Comparison of ENCODE assay signal across 21 cellular contexts in the genomic region with DNA sequence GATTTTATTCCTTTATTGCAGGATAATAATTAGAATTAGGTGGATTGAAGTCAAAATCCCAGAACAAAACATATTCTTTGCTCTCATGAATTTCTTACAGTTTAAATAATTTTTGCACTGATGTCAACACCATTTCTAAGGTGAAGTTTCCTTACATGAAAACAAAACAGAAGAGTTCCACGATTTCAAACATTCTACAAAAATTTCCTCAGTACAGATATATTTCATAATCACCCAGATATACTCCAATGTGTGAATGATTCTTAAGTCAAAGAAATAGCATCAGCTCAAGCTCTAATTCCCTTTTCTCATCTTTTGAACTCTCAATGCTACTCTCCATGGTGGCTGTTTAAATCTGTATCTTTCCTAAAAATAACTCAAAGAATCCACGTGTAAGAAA. TPM values are rescaled to one million over a fixed set of nuclear protein-coding genes. Genes with fewer than 3 reads are reported as not detected.
DNase-seq lines count a peak whose midpoint lies in the region; ATAC-seq and TF ChIP-seq lines count a peak whose summit lies in the region.
"Had no signal": no experiment of that assay in that cellular context is flagged by ENCODE, and none has a peak within 500 bp of the region (broad histone marks: within the 10 kb centered on the region; RNA-seq: fewer than 3 reads in every experiment).

No MANE protein-coding gene starts in this region.

- no peak for TF ChIP-seq POLR2A in HCT116 (IDR thresholded peaks at IDR 0.05; ENCODE audit: borderline replicate concordance, extremely low read depth, insufficient read depth, insufficient read length)

- 0 out of 4 replicates have a peak, but pooled peaks cover 0 to 2% of the 10 kb centered on the region in 2 experiments for H3K36me3 ChIP-seq in HCT116 (ENCODE audit: control insufficient read depth in 1 of 2, insufficient read depth in 2 of 2, low read length in 2 of 2)
- H3K36me3 ChIP-seq in PC-3 (ENCODE audit: low read depth, low read length): no peaks in the 10 kb centered on the region
- H3K36me3 ChIP-seq in smooth muscle cell (ENCODE audit: low read depth): no peaks in the 10 kb centered on the region
- H3K36me3 ChIP-seq: cardiac muscle cell, HAP-1 had no signal

- no peaks in the 10 kb centered on the region for H3F3A ChIP-seq in PC-3 (ENCODE audit: low read length, unreplicated experiment)
- H3F3A ChIP-seq in smooth muscle cell (ENCODE audit: low read depth): no peaks in the 10 kb centered on the region

- H3K4me2 ChIP-seq in HCT116 (ENCODE audit: low read length) (peak overlapping the region; percentile 77), PC-3 (ENCODE audit: low read length) (peak overlapping the region; percentile 41), smooth muscle cell (peak overlapping the region; percentile 32)

- no peak for TF ChIP-seq CTCF in HCT116 (IDR thresholded peaks at IDR 0.05 in 2 of 3, conservative IDR thresholded peaks at IDR 0.05 in 1 of 3; ENCODE audit: borderline replicate concordance in 1 of 3, insufficient read depth in 1 of 3, low read depth in 2 of 3, low read length in 2 of 3)
- TF ChIP-seq CTCF in PC-3 (conservative IDR thresholded peaks at IDR 0.05; ENCODE audit: low read depth, low read length): no peak
- no peak for TF ChIP-seq CTCF in fibroblast of mammary gland (conservative IDR thresholded peaks at IDR 0.05; ENCODE audit: control insufficient read depth, insufficient read depth, low read depth, low read length)
- no peak for TF ChIP-seq CTCF in smooth muscle cell (IDR thresholded peaks at IDR 0.05; ENCODE audit: borderline replicate concordance, insufficient read depth, poor library complexity, severe bottlenecking)
- TF ChIP-seq CTCF in GM20000 (IDR thresholded peaks at IDR 0.05; ENCODE audit: extremely low read depth, missing control alignments): no peak

- H3K4me1 ChIP-seq in HCT116 (ENCODE audit: control insufficient read depth in 1 of 2, insufficient read depth in 2 of 2, low read length in 2 of 2) (peaks cover 36 to 45% of the 10 kb centered on the region in 2 experiments), PC-3 (ENCODE audit: insufficient read depth, low read length) (peaks cover 14% of the 10 kb centered on the region; the same call in 1 of the 2 replicates), smooth muscle cell (ENCODE audit: low read depth) (no peaks in the 10 kb centered on the region)
- H3K4me1 ChIP-seq: HAP-1 had no signal

- POLR2A ChIA-PET in HCT116 (lab: Charles Lee): interaction anchor here (1.5 kb wide), 1 partner anchor 19 kb away, joined by 3 read pairs; no protein-coding TSS in a partner anchor
- POLR2A ChIA-PET in PC-3 (lab: Charles Lee; ENCODE audit: unreplicated experiment): no interaction called here

- H3K27ac ChIP-seq in HCT116 (ENCODE audit: low read depth, low read length) (peak overlapping the region; percentile 84), PC-3 (ENCODE audit: low read length) (0 out of 2 replicates have a peak overlapping the region, but pooled peaks have one; percentile 12), smooth muscle cell (ENCODE audit: low read depth) (peak overlapping the region; percentile 60)
- H3K27ac ChIP-seq: cardiac muscle cell, VCaP had no signal

- H2AFZ ChIP-seq in HCT116 (ENCODE audit: low read depth, low read length, poor library complexity, severe bottlenecking) (peak overlapping the region; percentile 25), PC-3 (ENCODE audit: low read length) (no peak overlapping the region), smooth muscle cell (ENCODE audit: low read depth) (no peak overlapping the region)

- intact Hi-C loops in HCT116 (cut with micrococcal nuclease): no loop called here
- intact Hi-C loops in PC-3 (cut with micrococcal nuclease): no loop called here

- ATAC-seq in HCT116: no peak
- ATAC-seq in PC-3: no peak
- no peak for ATAC-seq in HG03175 (IDR thresholded peaks at IDR 0.05; ENCODE audit: unreplicated experiment)
- ATAC-seq: activated naive CD8-positive, alpha-beta T cell treated with anti-CD3 and anti-CD28 coated beads, Interleukin-2, amount 50 U/mL, for 24 hours had no signal

- H3K4me3 ChIP-seq in HCT116 (replicated peaks in 1 of 2; ENCODE audit: low read depth in 1 of 2, low read length in 2 of 2): peak overlapping the region in 1 of 2 experiments; percentile 44; a peak in 1 of 4 replicates
- H3K4me3 ChIP-seq in PC-3 (ENCODE audit: low read length): no peak overlapping the region
- no peak overlapping the region for H3K4me3 ChIP-seq in fibroblast of mammary gland (ENCODE audit: control insufficient read depth, low read depth, low read length)
- H3K4me3 ChIP-seq in smooth muscle cell: no peak overlapping the region
- H3K4me3 ChIP-seq: cardiac muscle cell, HAP-1 had no signal

- no peaks in the 10 kb centered on the region; a peak in 1 of 4 replicates for H3K9me3 ChIP-seq in HCT116 (ENCODE audit: control insufficient read depth in 1 of 2, insufficient read depth in 1 of 2, low read depth in 1 of 2, low read length in 2 of 2)
- H3K9me3 ChIP-seq in PC-3 (ENCODE audit: low read length): no peaks in the 10 kb centered on the region
- no peaks in the 10 kb centered on the region for H3K9me3 ChIP-seq in smooth muscle cell (replicated peaks; ENCODE audit: low read depth)
- H3K9me3 ChIP-seq: HAP-1 had no signal

- H4K20me1 ChIP-seq in HCT116 (ENCODE audit: insufficient read depth): no peaks in the 10 kb centered on the region
- H4K20me1 ChIP-seq in PC-3 (ENCODE audit: low read length): no peaks in the 10 kb centered on the region
- H4K20me1 ChIP-seq in smooth muscle cell (ENCODE audit: low read depth): no peaks in the 10 kb centered on the region

- WGBS in smooth muscle cell (ENCODE audit: low lambda C conversion rate): 91% methylated on average over 2 of the region's 2 CpGs

- RAD21 ChIA-PET in HCT116 (lab: Charles Lee; ENCODE audit: low non-redundant PET in 1 of 2, low total read pairs in 2 of 2, uncharacterized antibody in 2 of 2, unreplicated experiment in 2 of 2): no interaction called here

- no peak for TF ChIP-seq RAD21 in HCT116 (IDR thresholded peaks at IDR 0.05; ENCODE audit: low read depth)

- BruUV-seq in HCT116 (replicated peaks; lab: Mats Ljungman, UMichigan): no TSS peak
- no TSS peak for BruUV-seq in PC-3 (replicated peaks; lab: Mats Ljungman, UMichigan)

- H3K79me2 ChIP-seq in HCT116 (ENCODE audit: insufficient read depth, low read length) (no peaks in the 10 kb centered on the region), PC-3 (ENCODE audit: low read length) (no peaks in the 10 kb centered on the region), smooth muscle cell (ENCODE audit: low read depth) (no peaks in the 10 kb centered on the region)

- H3K27me3 ChIP-seq in HCT116 (ENCODE audit: insufficient read depth, low read length) (no peaks in the 10 kb centered on the region), PC-3 (ENCODE audit: low read length) (no peaks in the 10 kb centered on the region), smooth muscle cell (ENCODE audit: low read depth) (no peaks in the 10 kb centered on the region)
- H3K27me3 ChIP-seq: cardiac muscle cell had no signal

- H3K9me2 ChIP-seq in HCT116 (ENCODE audit: insufficient read depth): no peaks in the 10 kb centered on the region
- no peaks in the 10 kb centered on the region for H3K9me2 ChIP-seq in PC-3 (replicated peaks; ENCODE audit: low read length)

- H3K9ac ChIP-seq in HCT116 (ENCODE audit: low read length) (no peak overlapping the region), PC-3 (ENCODE audit: low read length) (no peak overlapping the region), smooth muscle cell (ENCODE audit: low read depth) (no peak overlapping the region)

- CTCF ChIA-PET in HCT116 (lab: Charles Lee): no interaction called here
- CTCF ChIA-PET in PC-3 (lab: Charles Lee): no interaction called here

- DNase-seq in HCT116 (ENCODE audit: low read depth, low spot score): no peak
- no peak for DNase-seq in PC-3
- peak; percentile 32 for DNase-seq in fibroblast of mammary gland (ENCODE audit: low read depth)
- DNase-seq in smooth muscle cell (lab: John Stamatoyannopoulos, UW; ENCODE audit: unreplicated experiment): no peak
- no peak for DNase-seq in GM20000 (ENCODE audit: low spot score)
- DNase-seq in dedifferentiated amniotic fluid mesenchymal stem cell (ENCODE audit: extremely low spot score): no peak
- DNase-seq: activated CD4-positive, alpha-beta T cell treated with anti-CD3 and anti-CD28 coated beads, Interleukin-2, amount 50 U/mL, for 1 hour; activated CD8-positive, alpha-beta memory T cell treated with anti-CD3 and anti-CD28 coated beads, Interleukin-2, amount 50 U/mL, for 4 hours; activated naive CD8-positive, alpha-beta T cell treated with anti-CD3 and anti-CD28 coated beads, Interleukin-2, amount 50 U/mL, for 24 hours; AML-193; NCI-H1436 treated with DMSO at 0.1 percent for 48 hours; NCI-H69; nephron progenitor cell; Right ventricle myocardium superior; stimulated activated naive CD4-positive, alpha-beta T cell had no signal

TF ChIP-seq in HCT116, 20 proteins besides CTCF, POLR2A, EP300 and RAD21 (continues in another document):
- TF ChIP-seq EZH2phosphoT487 (IDR thresholded peaks at IDR 0.05; ENCODE audit: borderline replicate concordance) (no peak), CBX3 (IDR thresholded peaks at IDR 0.05; ENCODE audit: low read depth) (no peak)
- TF ChIP-seq, protein P1, sequence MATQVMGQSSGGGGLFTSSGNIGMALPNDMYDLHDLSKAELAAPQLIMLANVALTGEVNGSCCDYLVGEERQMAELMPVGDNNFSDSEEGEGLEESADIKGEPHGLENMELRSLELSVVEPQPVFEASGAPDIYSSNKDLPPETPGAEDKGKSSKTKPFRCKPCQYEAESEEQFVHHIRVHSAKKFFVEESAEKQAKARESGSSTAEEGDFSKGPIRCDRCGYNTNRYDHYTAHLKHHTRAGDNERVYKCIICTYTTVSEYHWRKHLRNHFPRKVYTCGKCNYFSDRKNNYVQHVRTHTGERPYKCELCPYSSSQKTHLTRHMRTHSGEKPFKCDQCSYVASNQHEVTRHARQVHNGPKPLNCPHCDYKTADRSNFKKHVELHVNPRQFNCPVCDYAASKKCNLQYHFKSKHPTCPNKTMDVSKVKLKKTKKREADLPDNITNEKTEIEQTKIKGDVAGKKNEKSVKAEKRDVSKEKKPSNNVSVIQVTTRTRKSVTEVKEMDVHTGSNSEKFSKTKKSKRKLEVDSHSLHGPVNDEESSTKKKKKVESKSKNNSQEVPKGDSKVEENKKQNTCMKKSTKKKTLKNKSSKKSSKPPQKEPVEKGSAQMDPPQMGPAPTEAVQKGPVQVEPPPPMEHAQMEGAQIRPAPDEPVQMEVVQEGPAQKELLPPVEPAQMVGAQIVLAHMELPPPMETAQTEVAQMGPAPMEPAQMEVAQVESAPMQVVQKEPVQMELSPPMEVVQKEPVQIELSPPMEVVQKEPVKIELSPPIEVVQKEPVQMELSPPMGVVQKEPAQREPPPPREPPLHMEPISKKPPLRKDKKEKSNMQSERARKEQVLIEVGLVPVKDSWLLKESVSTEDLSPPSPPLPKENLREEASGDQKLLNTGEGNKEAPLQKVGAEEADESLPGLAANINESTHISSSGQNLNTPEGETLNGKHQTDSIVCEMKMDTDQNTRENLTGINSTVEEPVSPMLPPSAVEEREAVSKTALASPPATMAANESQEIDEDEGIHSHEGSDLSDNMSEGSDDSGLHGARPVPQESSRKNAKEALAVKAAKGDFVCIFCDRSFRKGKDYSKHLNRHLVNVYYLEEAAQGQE (IDR thresholded peaks at IDR 0.05; ENCODE audit: low read depth): no peak

RNA-seq across cellular contexts. Expression of gene THBS2, which starts 39.5 kb away (rescaled TPM):
- total RNA-seq in HCT116 (2021; ENCODE audit: unreplicated experiment): 0.39 TPM
- 0.24 and 0.25 TPM in 2 replicates for polyA plus RNA-seq in HCT116 (2012)
- total RNA-seq in PC-3 (2014; rRNA removed): 0.52 TPM in 1 of 2 replicates, not detected in the other
- total RNA-seq in smooth muscle cell: 10.1 and 16.2 TPM in 2 replicates
- polyA plus RNA-seq in smooth muscle cell: 7.1 and 13.9 TPM in 2 replicates
- total RNA-seq: dermis microvascular lymphatic vessel endothelial cell, endothelial cell of umbilical vein had no signal

Comparison
In these comparisons a context has a peak if more than half of its experiments do, and no peak if none do; other contexts are left out.
1. H3K27ac ChIP-seq: peak in every context shown above with its lines; median percentile 84 in HCT116; 60 in smooth muscle cell; 12 in PC-3.